ENCODE assay signal across 1 cellular context in genomic region chr2:233353769-233354499, GRCh38.
TF ChIP-seq lines count a peak whose summit lies in the region.

A gene with protein sequence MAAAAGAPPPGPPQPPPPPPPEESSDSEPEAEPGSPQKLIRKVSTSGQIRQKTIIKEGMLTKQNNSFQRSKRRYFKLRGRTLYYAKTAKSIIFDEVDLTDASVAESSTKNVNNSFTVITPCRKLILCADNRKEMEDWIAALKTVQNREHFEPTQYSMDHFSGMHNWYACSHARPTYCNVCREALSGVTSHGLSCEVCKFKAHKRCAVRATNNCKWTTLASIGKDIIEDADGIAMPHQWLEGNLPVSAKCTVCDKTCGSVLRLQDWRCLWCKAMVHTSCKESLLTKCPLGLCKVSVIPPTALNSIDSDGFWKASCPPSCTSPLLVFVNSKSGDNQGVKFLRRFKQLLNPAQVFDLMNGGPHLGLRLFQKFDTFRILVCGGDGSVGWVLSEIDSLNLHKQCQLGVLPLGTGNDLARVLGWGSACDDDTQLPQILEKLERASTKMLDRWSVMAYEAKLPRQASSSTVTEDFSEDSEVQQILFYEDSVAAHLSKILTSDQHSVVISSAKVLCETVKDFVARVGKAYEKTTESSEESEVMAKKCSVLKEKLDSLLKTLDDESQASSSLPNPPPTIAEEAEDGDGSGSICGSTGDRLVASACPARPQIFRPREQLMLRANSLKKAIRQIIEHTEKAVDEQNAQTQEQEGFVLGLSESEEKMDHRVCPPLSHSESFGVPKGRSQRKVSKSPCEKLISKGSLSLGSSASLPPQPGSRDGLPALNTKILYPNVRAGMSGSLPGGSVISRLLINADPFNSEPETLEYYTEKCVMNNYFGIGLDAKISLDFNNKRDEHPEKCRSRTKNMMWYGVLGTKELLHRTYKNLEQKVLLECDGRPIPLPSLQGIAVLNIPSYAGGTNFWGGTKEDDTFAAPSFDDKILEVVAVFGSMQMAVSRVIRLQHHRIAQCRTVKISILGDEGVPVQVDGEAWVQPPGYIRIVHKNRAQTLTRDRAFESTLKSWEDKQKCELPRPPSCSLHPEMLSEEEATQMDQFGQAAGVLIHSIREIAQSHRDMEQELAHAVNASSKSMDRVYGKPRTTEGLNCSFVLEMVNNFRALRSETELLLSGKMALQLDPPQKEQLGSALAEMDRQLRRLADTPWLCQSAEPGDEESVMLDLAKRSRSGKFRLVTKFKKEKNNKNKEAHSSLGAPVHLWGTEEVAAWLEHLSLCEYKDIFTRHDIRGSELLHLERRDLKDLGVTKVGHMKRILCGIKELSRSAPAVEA (plus strand): TSS chr2:233354494. CDS start chr2:233354519, 25 bp downstream.

TF ChIP-seq in HepG2, 621 proteins besides CTCF, POLR2A, EP300 and RAD21 (continued from another document and continues in another):
- TF ChIP-seq, protein P1, sequence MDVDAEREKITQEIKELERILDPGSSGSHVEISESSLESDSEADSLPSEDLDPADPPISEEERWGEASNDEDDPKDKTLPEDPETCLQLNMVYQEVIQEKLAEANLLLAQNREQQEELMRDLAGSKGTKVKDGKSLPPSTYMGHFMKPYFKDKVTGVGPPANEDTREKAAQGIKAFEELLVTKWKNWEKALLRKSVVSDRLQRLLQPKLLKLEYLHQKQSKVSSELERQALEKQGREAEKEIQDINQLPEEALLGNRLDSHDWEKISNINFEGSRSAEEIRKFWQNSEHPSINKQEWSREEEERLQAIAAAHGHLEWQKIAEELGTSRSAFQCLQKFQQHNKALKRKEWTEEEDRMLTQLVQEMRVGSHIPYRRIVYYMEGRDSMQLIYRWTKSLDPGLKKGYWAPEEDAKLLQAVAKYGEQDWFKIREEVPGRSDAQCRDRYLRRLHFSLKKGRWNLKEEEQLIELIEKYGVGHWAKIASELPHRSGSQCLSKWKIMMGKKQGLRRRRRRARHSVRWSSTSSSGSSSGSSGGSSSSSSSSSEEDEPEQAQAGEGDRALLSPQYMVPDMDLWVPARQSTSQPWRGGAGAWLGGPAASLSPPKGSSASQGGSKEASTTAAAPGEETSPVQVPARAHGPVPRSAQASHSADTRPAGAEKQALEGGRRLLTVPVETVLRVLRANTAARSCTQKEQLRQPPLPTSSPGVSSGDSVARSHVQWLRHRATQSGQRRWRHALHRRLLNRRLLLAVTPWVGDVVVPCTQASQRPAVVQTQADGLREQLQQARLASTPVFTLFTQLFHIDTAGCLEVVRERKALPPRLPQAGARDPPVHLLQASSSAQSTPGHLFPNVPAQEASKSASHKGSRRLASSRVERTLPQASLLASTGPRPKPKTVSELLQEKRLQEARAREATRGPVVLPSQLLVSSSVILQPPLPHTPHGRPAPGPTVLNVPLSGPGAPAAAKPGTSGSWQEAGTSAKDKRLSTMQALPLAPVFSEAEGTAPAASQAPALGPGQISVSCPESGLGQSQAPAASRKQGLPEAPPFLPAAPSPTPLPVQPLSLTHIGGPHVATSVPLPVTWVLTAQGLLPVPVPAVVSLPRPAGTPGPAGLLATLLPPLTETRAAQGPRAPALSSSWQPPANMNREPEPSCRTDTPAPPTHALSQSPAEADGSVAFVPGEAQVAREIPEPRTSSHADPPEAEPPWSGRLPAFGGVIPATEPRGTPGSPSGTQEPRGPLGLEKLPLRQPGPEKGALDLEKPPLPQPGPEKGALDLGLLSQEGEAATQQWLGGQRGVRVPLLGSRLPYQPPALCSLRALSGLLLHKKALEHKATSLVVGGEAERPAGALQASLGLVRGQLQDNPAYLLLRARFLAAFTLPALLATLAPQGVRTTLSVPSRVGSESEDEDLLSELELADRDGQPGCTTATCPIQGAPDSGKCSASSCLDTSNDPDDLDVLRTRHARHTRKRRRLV (CRISPR knock-in tag; IDR thresholded peaks at IDR 0.05), result 0 out of 2 replicates have a peak, but pooled peaks have one; percentile 43
- TF ChIP-seq NCOA2 (CRISPR knock-in tag; IDR thresholded peaks at IDR 0.05) (no peak; the same call in 1 of the 2 replicates), KLF9 (CRISPR knock-in tag; IDR thresholded peaks at IDR 0.05; ENCODE audit: low read depth) (no peak), KMT2A (CRISPR knock-in tag; IDR thresholded peaks at IDR 0.05) (0 out of 2 replicates have a peak, but pooled peaks have one; percentile 19), GTF2F1 (IDR thresholded peaks at IDR 0.05; ENCODE audit: low read length) (no peak), DNMT1 (CRISPR knock-in tag; IDR thresholded peaks at IDR 0.05) (no peak), SNRNP70 (IDR thresholded peaks at IDR 0.05; ENCODE audit: low read depth, low read length) (no peak), ZNF691 (CRISPR knock-in tag; IDR thresholded peaks at IDR 0.05; ENCODE audit: borderline replicate concordance, low read depth) (no peak), ARNT (IDR thresholded peaks at IDR 0.05) (no peak), ZNF619 (CRISPR knock-in tag; IDR thresholded peaks at IDR 0.05) (no peak), ZNF615 (CRISPR knock-in tag; IDR thresholded peaks at IDR 0.05; ENCODE audit: borderline replicate concordance) (0 out of 2 replicates have a peak, but pooled peaks have one; percentile 78), TAF15 (IDR thresholded peaks at IDR 0.05; ENCODE audit: low read depth, low read length, poor library complexity, severe bottlenecking) (no peak), ZNF430 (CRISPR knock-in tag; IDR thresholded peaks at IDR 0.05) (no peak; the same call in 1 of the 2 replicates), KDM1A (CRISPR knock-in tag; IDR thresholded peaks at IDR 0.05) (no peak), AHR (CRISPR knock-in tag; IDR thresholded peaks at IDR 0.05) (no peak), ZFP90 (CRISPR knock-in tag; IDR thresholded peaks at IDR 0.05; ENCODE audit: borderline replicate concordance) (peak; percentile 65), ZNF343 (CRISPR knock-in tag; IDR thresholded peaks at IDR 0.05) (no peak), ZNF776 (CRISPR knock-in tag; IDR thresholded peaks at IDR 0.05) (no peak), SIX1 (CRISPR knock-in tag; IDR thresholded peaks at IDR 0.05; ENCODE audit: borderline replicate concordance) (0 out of 2 replicates have a peak, but pooled peaks have one; percentile 58), ZNF256 (CRISPR knock-in tag; conservative IDR thresholded peaks at IDR 0.05) (no peak), ZNF253 (CRISPR knock-in tag; IDR thresholded peaks at IDR 0.05; ENCODE audit: borderline replicate concordance) (no peak), ZNF589 (CRISPR knock-in tag; conservative IDR thresholded peaks at IDR 0.05) (no peak), TRIM24 (CRISPR knock-in tag; IDR thresholded peaks at IDR 0.05) (no peak), HNF1B (CRISPR knock-in tag; IDR thresholded peaks at IDR 0.05) (peak; percentile 84; the same call in 1 of the 2 replicates)
- TF ChIP-seq, protein P2, sequence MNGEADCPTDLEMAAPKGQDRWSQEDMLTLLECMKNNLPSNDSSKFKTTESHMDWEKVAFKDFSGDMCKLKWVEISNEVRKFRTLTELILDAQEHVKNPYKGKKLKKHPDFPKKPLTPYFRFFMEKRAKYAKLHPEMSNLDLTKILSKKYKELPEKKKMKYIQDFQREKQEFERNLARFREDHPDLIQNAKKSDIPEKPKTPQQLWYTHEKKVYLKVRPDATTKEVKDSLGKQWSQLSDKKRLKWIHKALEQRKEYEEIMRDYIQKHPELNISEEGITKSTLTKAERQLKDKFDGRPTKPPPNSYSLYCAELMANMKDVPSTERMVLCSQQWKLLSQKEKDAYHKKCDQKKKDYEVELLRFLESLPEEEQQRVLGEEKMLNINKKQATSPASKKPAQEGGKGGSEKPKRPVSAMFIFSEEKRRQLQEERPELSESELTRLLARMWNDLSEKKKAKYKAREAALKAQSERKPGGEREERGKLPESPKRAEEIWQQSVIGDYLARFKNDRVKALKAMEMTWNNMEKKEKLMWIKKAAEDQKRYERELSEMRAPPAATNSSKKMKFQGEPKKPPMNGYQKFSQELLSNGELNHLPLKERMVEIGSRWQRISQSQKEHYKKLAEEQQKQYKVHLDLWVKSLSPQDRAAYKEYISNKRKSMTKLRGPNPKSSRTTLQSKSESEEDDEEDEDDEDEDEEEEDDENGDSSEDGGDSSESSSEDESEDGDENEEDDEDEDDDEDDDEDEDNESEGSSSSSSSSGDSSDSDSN (CRISPR knock-in tag; IDR thresholded peaks at IDR 0.05), result peak; percentile 15; the same call in 1 of the 2 replicates
- TF ChIP-seq, protein P3, sequence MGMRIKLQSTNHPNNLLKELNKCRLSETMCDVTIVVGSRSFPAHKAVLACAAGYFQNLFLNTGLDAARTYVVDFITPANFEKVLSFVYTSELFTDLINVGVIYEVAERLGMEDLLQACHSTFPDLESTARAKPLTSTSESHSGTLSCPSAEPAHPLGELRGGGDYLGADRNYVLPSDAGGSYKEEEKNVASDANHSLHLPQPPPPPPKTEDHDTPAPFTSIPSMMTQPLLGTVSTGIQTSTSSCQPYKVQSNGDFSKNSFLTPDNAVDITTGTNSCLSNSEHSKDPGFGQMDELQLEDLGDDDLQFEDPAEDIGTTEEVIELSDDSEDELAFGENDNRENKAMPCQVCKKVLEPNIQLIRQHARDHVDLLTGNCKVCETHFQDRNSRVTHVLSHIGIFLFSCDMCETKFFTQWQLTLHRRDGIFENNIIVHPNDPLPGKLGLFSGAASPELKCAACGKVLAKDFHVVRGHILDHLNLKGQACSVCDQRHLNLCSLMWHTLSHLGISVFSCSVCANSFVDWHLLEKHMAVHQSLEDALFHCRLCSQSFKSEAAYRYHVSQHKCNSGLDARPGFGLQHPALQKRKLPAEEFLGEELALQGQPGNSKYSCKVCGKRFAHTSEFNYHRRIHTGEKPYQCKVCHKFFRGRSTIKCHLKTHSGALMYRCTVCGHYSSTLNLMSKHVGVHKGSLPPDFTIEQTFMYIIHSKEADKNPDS (CRISPR knock-in tag; IDR thresholded peaks at IDR 0.05), result peak; percentile 24; the same call in 1 of the 2 replicates
- TF ChIP-seq, protein P4, sequence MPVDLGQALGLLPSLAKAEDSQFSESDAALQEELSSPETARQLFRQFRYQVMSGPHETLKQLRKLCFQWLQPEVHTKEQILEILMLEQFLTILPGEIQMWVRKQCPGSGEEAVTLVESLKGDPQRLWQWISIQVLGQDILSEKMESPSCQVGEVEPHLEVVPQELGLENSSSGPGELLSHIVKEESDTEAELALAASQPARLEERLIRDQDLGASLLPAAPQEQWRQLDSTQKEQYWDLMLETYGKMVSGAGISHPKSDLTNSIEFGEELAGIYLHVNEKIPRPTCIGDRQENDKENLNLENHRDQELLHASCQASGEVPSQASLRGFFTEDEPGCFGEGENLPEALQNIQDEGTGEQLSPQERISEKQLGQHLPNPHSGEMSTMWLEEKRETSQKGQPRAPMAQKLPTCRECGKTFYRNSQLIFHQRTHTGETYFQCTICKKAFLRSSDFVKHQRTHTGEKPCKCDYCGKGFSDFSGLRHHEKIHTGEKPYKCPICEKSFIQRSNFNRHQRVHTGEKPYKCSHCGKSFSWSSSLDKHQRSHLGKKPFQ (CRISPR knock-in tag; IDR thresholded peaks at IDR 0.05; ENCODE audit: insufficient replicate concordance), result peak; percentile 54
- TF ChIP-seq, protein P5, sequence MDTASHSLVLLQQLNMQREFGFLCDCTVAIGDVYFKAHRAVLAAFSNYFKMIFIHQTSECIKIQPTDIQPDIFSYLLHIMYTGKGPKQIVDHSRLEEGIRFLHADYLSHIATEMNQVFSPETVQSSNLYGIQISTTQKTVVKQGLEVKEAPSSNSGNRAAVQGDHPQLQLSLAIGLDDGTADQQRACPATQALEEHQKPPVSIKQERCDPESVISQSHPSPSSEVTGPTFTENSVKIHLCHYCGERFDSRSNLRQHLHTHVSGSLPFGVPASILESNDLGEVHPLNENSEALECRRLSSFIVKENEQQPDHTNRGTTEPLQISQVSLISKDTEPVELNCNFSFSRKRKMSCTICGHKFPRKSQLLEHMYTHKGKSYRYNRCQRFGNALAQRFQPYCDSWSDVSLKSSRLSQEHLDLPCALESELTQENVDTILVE (CRISPR knock-in tag; IDR thresholded peaks at IDR 0.05), result no peak
